In genomic region chr14:100586153-100586519, GRCh38 we compare ENCODE assay signal across 7 cellular contexts. TPM values are rescaled to one million over a fixed set of nuclear protein-coding genes. Genes with fewer than 3 reads are reported as not detected.
A peak's percentile ranks its signal among the peaks of the same experiment; 100 is the strongest.
DNase-seq lines count a peak whose midpoint lies in the region; ATAC-seq, FAIRE-seq and TF ChIP-seq lines count a peak whose summit lies in the region.

No MANE protein-coding gene starts in this region.

- DNase-seq in HTR-8/SVneo (ENCODE audit: insufficient read length, low spot score) (no peak), right cardiac atrium (peak in 2 of 3 donors; percentile 13 to 31), smooth muscle cell (lab: John Stamatoyannopoulos, UW; ENCODE audit: unreplicated experiment) (no peak), DMS79 (lab: John Stamatoyannopoulos, UW) (no peak), AG08396 (ENCODE audit: low spot score) (no peak)
- DNase-seq in activated naive CD8-positive, alpha-beta T cell treated with anti-CD3 and anti-CD28 coated beads, Interleukin-2, amount 10 ng/mL, durations not matched to agents 7 days and 5 days = no peak

- H3F3A ChIP-seq in smooth muscle cell (ENCODE audit: low read depth) = no peaks in the 10 kb centered on the region

- no peaks in the 10 kb centered on the region for H3K9me3 ChIP-seq in right cardiac atrium (ENCODE audit: control insufficient read depth, low read length)
- no peaks in the 10 kb centered on the region for H3K9me3 ChIP-seq in smooth muscle cell (replicated peaks; ENCODE audit: low read depth)

- peaks cover 6% of the 10 kb centered on the region for H3K4me1 Mint-ChIP-seq in activated naive CD8-positive, alpha-beta T cell treated with anti-CD3 and anti-CD28 coated beads, Interleukin-2, amount 10 ng/mL, durations not matched to agents 7 days and 5 days

- no peaks in the 10 kb centered on the region for H3K36me3 Mint-ChIP-seq in activated naive CD8-positive, alpha-beta T cell treated with anti-CD3 and anti-CD28 coated beads, Interleukin-2, amount 10 ng/mL, durations not matched to agents 7 days and 5 days

- no peak overlapping the region for H3K9ac ChIP-seq in smooth muscle cell (ENCODE audit: low read depth)

- H3K36me3 ChIP-seq in smooth muscle cell (ENCODE audit: low read depth) = no peaks in the 10 kb centered on the region

- H3K9me3 Mint-ChIP-seq in activated naive CD8-positive, alpha-beta T cell treated with anti-CD3 and anti-CD28 coated beads, Interleukin-2, amount 10 ng/mL, durations not matched to agents 7 days and 5 days = no peaks in the 10 kb centered on the region

- no peak overlapping the region for H3K4me3 ChIP-seq in right cardiac atrium (ENCODE audit: low read length)
- peak overlapping the region; percentile 64 for H3K4me3 ChIP-seq in smooth muscle cell

- H3K27ac ChIP-seq in right cardiac atrium (ENCODE audit: low read length) = no peak overlapping the region
- H3K27ac ChIP-seq in smooth muscle cell (ENCODE audit: low read depth) = no peak overlapping the region

- no peaks in the 10 kb centered on the region for H3K79me2 ChIP-seq in smooth muscle cell (ENCODE audit: low read depth)

- H4K20me1 ChIP-seq in smooth muscle cell (ENCODE audit: low read depth) = no peaks in the 10 kb centered on the region

- intact Hi-C loops in right cardiac atrium (cut with DNase I) = no loop called here

- H3K4me3 Mint-ChIP-seq in activated naive CD8-positive, alpha-beta T cell treated with anti-CD3 and anti-CD28 coated beads, Interleukin-2, amount 10 ng/mL, durations not matched to agents 7 days and 5 days = peak overlapping the region; percentile 70

- peak overlapping the region; percentile 91 for H2AFZ ChIP-seq in smooth muscle cell (ENCODE audit: low read depth)

- no peak for ATAC-seq in activated naive CD8-positive, alpha-beta T cell treated with anti-CD3 and anti-CD28 coated beads, Interleukin-2, amount 10 ng/mL, durations not matched to agents 7 days and 5 days (ENCODE audit: low read depth)
- ATAC-seq in right cardiac atrium (peak in 1 of 2 donors; percentile 44), GM19023 (IDR thresholded peaks at IDR 0.05; ENCODE audit: unreplicated experiment) (no peak)

- no peaks in the 10 kb centered on the region for H3K4me1 ChIP-seq in right cardiac atrium (ENCODE audit: control insufficient read depth, insufficient read depth, low read length)
- no peaks in the 10 kb centered on the region for H3K4me1 ChIP-seq in smooth muscle cell (ENCODE audit: low read depth)

- POLR2A ChIA-PET in activated naive CD8-positive, alpha-beta T cell treated with anti-CD3 and anti-CD28 coated beads, Interleukin-2, amount 10 ng/mL, durations not matched to agents 7 days and 5 days (lab: Charles Lee) = no interaction called here

- peak overlapping the region; percentile 96 for H3K4me2 ChIP-seq in smooth muscle cell

- H3K27me3 Mint-ChIP-seq in activated naive CD8-positive, alpha-beta T cell treated with anti-CD3 and anti-CD28 coated beads, Interleukin-2, amount 10 ng/mL, durations not matched to agents 7 days and 5 days = peaks cover 18% of the 10 kb centered on the region

- FAIRE-seq in HTR-8/SVneo (lab: Jason Lieb, UNC) = peak; percentile 96

- H3K27me3 ChIP-seq in right cardiac atrium (ENCODE audit: control insufficient read depth, insufficient read depth) (no peaks in the 10 kb centered on the region), smooth muscle cell (ENCODE audit: low read depth) (no peaks in the 10 kb centered on the region)

- 16% methylated on average over 16 of the region's 16 CpGs for WGBS in right cardiac atrium
- WGBS in smooth muscle cell (ENCODE audit: low lambda C conversion rate) = 37% methylated on average over 14 of the region's 16 CpGs

- no peak overlapping the region for H3K27ac Mint-ChIP-seq in activated naive CD8-positive, alpha-beta T cell treated with anti-CD3 and anti-CD28 coated beads, Interleukin-2, amount 10 ng/mL, durations not matched to agents 7 days and 5 days

- no peak for TF ChIP-seq CTCF in smooth muscle cell (IDR thresholded peaks at IDR 0.05; ENCODE audit: borderline replicate concordance, insufficient read depth, poor library complexity, severe bottlenecking)

RNA-seq across cellular contexts. Expression of gene BEGAIN, which starts 1.1 kb away (rescaled TPM):
- 1 to 10 TPM; 1.5 to 2.3 TPM for total RNA-seq in activated naive CD8-positive, alpha-beta T cell treated with anti-CD3 and anti-CD28 coated beads, Interleukin-2, amount 10 ng/mL, durations not matched to agents 7 days and 5 days
- 1 to 10 TPM; 1.4 to 2.7 (median 2.0) TPM for total RNA-seq in right cardiac atrium
- 1.4 TPM for polyA plus RNA-seq in right cardiac atrium
- 3.1 and 4.7 TPM in 2 replicates for total RNA-seq in smooth muscle cell
- 8.5 and 11.7 TPM in 2 replicates for polyA plus RNA-seq in smooth muscle cell

Comparison
In these comparisons a context has a peak if more than half of its experiments do, and no peak if none do; other contexts are left out.
1. DNase-seq: peak in right cardiac atrium (2 of 3); none in HTR-8/SVneo (single experiment), activated naive CD8-positive, alpha-beta T cell treated with anti-CD3 and anti-CD28 coated beads, Interleukin-2, amount 10 ng/mL, durations not matched to agents 7 days and 5 days (single experiment), smooth muscle cell (single experiment), DMS79 (single experiment) and AG08396 (single experiment).